Comparison of ENCODE assay signal across 15 cellular contexts in the genomic region with DNA sequence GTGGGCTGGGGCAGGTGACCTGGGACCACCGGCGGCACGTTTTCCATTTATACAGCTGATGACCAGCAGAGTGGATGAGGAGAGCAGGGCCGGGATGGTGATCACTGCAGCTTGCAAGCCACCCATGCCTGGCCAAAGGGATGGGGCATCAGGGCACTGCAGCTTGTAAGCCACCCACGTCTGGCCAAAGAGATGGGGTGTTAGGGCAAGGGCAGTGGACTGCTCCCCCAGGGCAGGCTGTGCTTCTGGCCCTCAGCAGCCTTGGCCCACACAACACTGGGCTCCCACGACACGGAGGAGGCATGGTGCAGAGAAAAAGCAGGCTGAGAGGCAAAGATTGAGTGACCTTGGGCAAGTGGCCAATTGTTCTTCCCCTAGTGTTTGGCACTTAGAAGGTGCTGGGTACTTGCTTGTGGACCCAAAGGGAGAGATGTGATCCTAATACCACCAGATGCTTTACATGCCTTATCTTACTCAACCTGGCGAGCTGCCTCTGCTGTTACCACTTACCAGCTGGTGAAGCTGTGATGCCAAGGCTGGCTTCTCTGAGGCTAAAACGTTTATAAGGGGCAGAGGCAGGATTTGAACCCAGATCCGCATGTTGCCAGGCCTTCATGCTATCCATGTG. TPM values are rescaled to one million over a fixed set of nuclear protein-coding genes. Genes with fewer than 3 reads are reported as not detected.
DNase-seq lines count a peak whose midpoint lies in the region; ATAC-seq and TF ChIP-seq lines count a peak whose summit lies in the region.
"Had no signal": no experiment of that assay in that cellular context is flagged by ENCODE, and none has a peak within 500 bp of the region (broad histone marks: within the 10 kb centered on the region; RNA-seq: fewer than 3 reads in every experiment).

No MANE protein-coding gene starts in this region.

- TF ChIP-seq POLR2A in upper lobe of left lung (IDR thresholded peaks at IDR 0.05) = no peak

- no peak for ATAC-seq in upper lobe of left lung (ENCODE audit: low FRiP score in 2 of 2)

- peaks cover 0 to 3% (median under 1%) of the 10 kb centered on the region in 4 donors for H3K4me1 ChIP-seq in upper lobe of left lung

- TF ChIP-seq CTCF in upper lobe of left lung (IDR thresholded peaks at IDR 0.05) = no peak

- WGBS in upper lobe of left lung, 2 donors = 84 to 88% methylated on average over 10 of the region's 10 CpGs

- no peaks in the 10 kb centered on the region for H3K27me3 ChIP-seq in upper lobe of left lung

- no peak overlapping the region for H3K27ac ChIP-seq in upper lobe of left lung
- H3K27ac ChIP-seq: C4-2B had no signal

- no peaks in the 10 kb centered on the region for H3K36me3 ChIP-seq in upper lobe of left lung

- DNase-seq in activated effector memory CD4-positive, alpha-beta T cell treated with anti-CD3 and anti-CD28 coated beads, Interleukin-2, amount 50 U/mL, for 16 hours = peak; percentile 54
- DNase-seq in activated effector memory CD4-positive, alpha-beta T cell treated with Interleukin-2 at 50 U/mL for 16 hours = no peak
- DNase-seq in NCI-H1694 treated with DMSO at 0.1 percent for 48 hours (lab: John Stamatoyannopoulos, UW) (peak; percentile 48), fibroblast of peridontal ligament (ENCODE audit: extremely low read depth) (peak; percentile 51), upper lobe of left lung (peak; percentile 6 to 41), KG1 (lab: John Stamatoyannopoulos, UW) (no peak), NCI-H146 (lab: John Stamatoyannopoulos, UW) (no peak)
- DNase-seq in stimulated activated CD4-positive, alpha-beta T cell treated with anti-CD3 and anti-CD28 coated beads, Interleukin-12 subunit alpha, Interleukin-12 subunit beta, amount 100 ng/mL, for 4 hours = no peak
- DNase-seq: H9, Karpas-422, MM.1S, NCI-H1092 treated with DMSO at 0.1 percent for 48 hours, NCI-H187 treated with DMSO at 0.1 percent for 48 hours, NCI-H82 had no signal

- no peaks in the 10 kb centered on the region for H3K9me3 ChIP-seq in upper lobe of left lung

- no peak for TF ChIP-seq EP300 in upper lobe of left lung (IDR thresholded peaks at IDR 0.05)

- H3K4me3 ChIP-seq in upper lobe of left lung = no peak overlapping the region

RNA-seq across cellular contexts. Expression of a gene that starts 48.3 kb away (rescaled TPM):
- total RNA-seq in upper lobe of left lung = 10 to 100 TPM in 1 of 6 donors, 1 to 10 TPM in 5; 3.8 to 16.8 (median 5.5) TPM

RNA-seq across cellular contexts. Expression of a gene that starts 52.6 kb away (rescaled TPM):
- 1 to 10 TPM; 1.5 to 4.8 (median 2.8) TPM for total RNA-seq in upper lobe of left lung

Comparison
In these comparisons a context has a peak if more than half of its experiments do, and no peak if none do; other contexts are left out.
1. DNase-seq: peak in activated effector memory CD4-positive, alpha-beta T cell treated with anti-CD3 and anti-CD28 coated beads, Interleukin-2, amount 50 U/mL, for 16 hours (single experiment), NCI-H1694 treated with DMSO at 0.1 percent for 48 hours (single experiment), fibroblast of peridontal ligament (single experiment) and upper lobe of left lung (2 of 2); none in activated effector memory CD4-positive, alpha-beta T cell treated with Interleukin-2 at 50 U/mL for 16 hours (single experiment), KG1 (single experiment), stimulated activated CD4-positive, alpha-beta T cell treated with anti-CD3 and anti-CD28 coated beads, Interleukin-12 subunit alpha, Interleukin-12 subunit beta, amount 100 ng/mL, for 4 hours (single experiment) and NCI-H146 (single experiment).